ENCODE assay signal across 27 cellular contexts in the genomic region with DNA sequence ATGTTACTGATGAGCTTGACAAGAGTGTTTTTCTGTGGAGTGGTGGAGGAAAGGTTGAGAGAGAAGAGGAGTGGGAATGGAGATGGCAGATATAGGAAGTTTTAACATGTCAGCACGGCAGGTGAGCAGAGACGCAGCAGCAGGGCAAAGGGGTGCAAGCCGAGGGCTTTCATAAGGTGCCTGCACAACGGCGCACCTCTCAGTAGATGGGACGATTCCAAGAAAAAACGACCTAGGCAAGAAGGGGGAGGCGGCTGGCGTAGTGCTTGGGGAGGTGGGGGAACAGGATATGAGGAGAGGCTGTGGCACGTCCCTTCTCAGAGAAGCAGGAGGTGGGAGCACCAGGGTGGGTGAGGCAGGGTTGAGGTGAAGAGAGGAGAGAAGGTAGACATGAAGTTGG. TPM values are rescaled to one million over a fixed set of nuclear protein-coding genes. Genes with fewer than 3 reads are reported as not detected.
"Had no signal": no experiment of that assay in that cellular context is flagged by ENCODE, and none has a peak within 500 bp of the region (broad histone marks: within the 10 kb centered on the region; RNA-seq: fewer than 3 reads in every experiment).

No MANE protein-coding gene starts in this region.

- H3K27me3 ChIP-seq: SJSA1 had no signal

- H3K27ac ChIP-seq: SJSA1 had no signal

- ATAC-seq: activated CD8-positive, alpha-beta T cell treated with anti-CD3 and anti-CD28 coated beads for 36 hours; activated naive CD4-positive, alpha-beta T cell treated with anti-CD3 and anti-CD28 coated beads, Interleukin-2, amount 50 U/mL, for 72 hours; activated naive CD8-positive, alpha-beta T cell treated with anti-CD3 and anti-CD28 coated beads, Interleukin-2, amount 50 U/mL, for 24 hours; K562; Panc1 had no signal

- H3K9me3 ChIP-seq: SJSA1, SK-N-SH had no signal

- H3K9ac ChIP-seq: SK-N-SH had no signal

- DNase-seq: activated B cell treated with CpG ODN at 0.5 μM for 24 hours; activated CD4-positive, alpha-beta T cell treated with anti-CD3 and anti-CD28 coated beads for 4 hours; activated CD4-positive, alpha-beta T cell treated with anti-CD3 and anti-CD28 coated beads, Interleukin-2, amount 50 U/mL, for 1 hour; activated CD4-positive, CD25-positive, alpha-beta regulatory T cell treated with anti-CD3 and anti-CD28 coated beads, Interleukin-2, amount 50 U/mL, for 72 hours; activated CD8-positive, alpha-beta T cell treated with anti-CD3 and anti-CD28 coated beads for 36 hours; activated gamma-delta T cell treated with Interleukin-2 at 50 U/mL for 16 hours; activated naive CD4-positive, alpha-beta T cell treated with anti-CD3 and anti-CD28 coated beads for 36 hours; activated naive CD8-positive, alpha-beta T cell treated with anti-CD3 and anti-CD28 coated beads, Interleukin-2, amount 50 U/mL, for 24 hours; activated T-cell treated with anti-CD3 and anti-CD28 coated beads, Interleukin-2, amount 50 U/mL, for 24 hours; anterior cingulate cortex; NCI-H1105; NCI-H1417 treated with DMSO at 0.1 percent for 48 hours; NCI-H1694 treated with DMSO at 0.1 percent for 48 hours; NCI-H2029; NCI-H345; NCI-H524 treated with DMSO at 0.1 percent for 48 hours; SHP77 treated with DMSO at 0.1 percent for 48 hours; SK-N-SH had no signal

- H3K4me2 ChIP-seq: SK-N-SH had no signal

- FAIRE-seq: K562, TTC549 had no signal

- H3K4me3 ChIP-seq: K562, SJSA1 had no signal

RNA-seq across cellular contexts. Expression of a gene that starts 33.2 kb away (rescaled TPM):
- total RNA-seq: activated B cell treated with CpG ODN at 0.5 μM for 24 hours; activated CD8-positive, alpha-beta T cell treated with anti-CD3 and anti-CD28 coated beads for 36 hours; activated naive CD4-positive, alpha-beta T cell treated with anti-CD3 and anti-CD28 coated beads for 36 hours; activated naive CD4-positive, alpha-beta T cell treated with anti-CD3 and anti-CD28 coated beads, Interleukin-2, amount 50 U/mL, for 72 hours; activated T-helper 2 cell treated with anti-CD3 and anti-CD28 coated beads, Interferon-gamma antibody, Interleukin-2, Interleukin-4, amounts not matched to agents 10 μg/mL and 5 μg/mL and 100 μg/mL, durations not matched to agents 14 hours and 24 hours and 36 hours; bronchial epithelial cell; K562; M059J; NCI-H460; SJSA1 had no signal
- polyA plus RNA-seq: K562, SK-N-SH had no signal
